8 cellular contexts compared by ENCODE assay signal in the genomic region with DNA sequence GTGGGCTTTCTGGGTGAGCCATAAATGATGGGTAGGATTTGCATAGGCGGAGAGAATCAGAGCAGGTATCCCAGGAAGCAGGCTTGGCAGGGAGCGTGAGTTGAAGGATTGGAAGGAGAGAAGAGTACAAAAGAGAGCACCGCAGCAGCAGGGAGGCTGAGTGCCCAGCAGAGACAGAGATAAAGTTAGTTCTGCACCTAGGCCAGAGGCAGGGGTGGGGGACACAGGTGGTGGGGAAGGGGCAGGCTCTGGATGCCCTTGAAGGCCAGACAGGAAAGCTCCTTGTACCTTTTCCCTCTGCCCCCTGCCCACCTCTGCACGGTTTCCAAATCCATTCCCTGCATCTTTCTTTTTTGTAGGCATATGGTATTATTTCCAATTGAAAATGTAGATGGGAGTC. TPM values are rescaled to one million over a fixed set of nuclear protein-coding genes. Genes with fewer than 3 reads are reported as not detected.
"Had no signal": no experiment of that assay in that cellular context is flagged by ENCODE, and none has a peak within 500 bp of the region (broad histone marks: within the 10 kb centered on the region; RNA-seq: fewer than 3 reads in every experiment).

No MANE protein-coding gene starts in this region.

- ATAC-seq: K562 had no signal

- DNase-seq: GM23248, GOT3, H7, HCEC 1CT, IMR-90 had no signal

- H3K4me3 ChIP-seq: GM23248, K562 had no signal

- H3K27ac ChIP-seq: GM23248, HL-60 had no signal

- H3K9ac ChIP-seq: GM23248 had no signal

- H2AFZ ChIP-seq: GM23248 had no signal

RNA-seq across cellular contexts. Expression of gene TRABD2B, which starts 33.0 kb away (rescaled TPM):
- total RNA-seq: GM23248, HT1080, IMR-90, K562 had no signal
- polyA plus RNA-seq: GM23248, IMR-90, K562 had no signal
